ENCODE assay signal across 1 cellular context in genomic region chr17:35740997-35741931, GRCh38.
TF ChIP-seq lines count a peak whose summit lies in the region.

No MANE protein-coding gene starts in this region.

TF ChIP-seq in GM12878, 131 proteins besides CTCF, POLR2A, EP300 and RAD21 (continued from another document):
- TF ChIP-seq RUNX3 (IDR thresholded peaks at IDR 0.05; ENCODE audit: low read length) (no peak), SIX5 (IDR thresholded peaks at IDR 0.05; ENCODE audit: low read depth, low read length, severe bottlenecking) (no peak), JUNB (IDR thresholded peaks at IDR 0.05) (no peak)
